In the genomic region with DNA sequence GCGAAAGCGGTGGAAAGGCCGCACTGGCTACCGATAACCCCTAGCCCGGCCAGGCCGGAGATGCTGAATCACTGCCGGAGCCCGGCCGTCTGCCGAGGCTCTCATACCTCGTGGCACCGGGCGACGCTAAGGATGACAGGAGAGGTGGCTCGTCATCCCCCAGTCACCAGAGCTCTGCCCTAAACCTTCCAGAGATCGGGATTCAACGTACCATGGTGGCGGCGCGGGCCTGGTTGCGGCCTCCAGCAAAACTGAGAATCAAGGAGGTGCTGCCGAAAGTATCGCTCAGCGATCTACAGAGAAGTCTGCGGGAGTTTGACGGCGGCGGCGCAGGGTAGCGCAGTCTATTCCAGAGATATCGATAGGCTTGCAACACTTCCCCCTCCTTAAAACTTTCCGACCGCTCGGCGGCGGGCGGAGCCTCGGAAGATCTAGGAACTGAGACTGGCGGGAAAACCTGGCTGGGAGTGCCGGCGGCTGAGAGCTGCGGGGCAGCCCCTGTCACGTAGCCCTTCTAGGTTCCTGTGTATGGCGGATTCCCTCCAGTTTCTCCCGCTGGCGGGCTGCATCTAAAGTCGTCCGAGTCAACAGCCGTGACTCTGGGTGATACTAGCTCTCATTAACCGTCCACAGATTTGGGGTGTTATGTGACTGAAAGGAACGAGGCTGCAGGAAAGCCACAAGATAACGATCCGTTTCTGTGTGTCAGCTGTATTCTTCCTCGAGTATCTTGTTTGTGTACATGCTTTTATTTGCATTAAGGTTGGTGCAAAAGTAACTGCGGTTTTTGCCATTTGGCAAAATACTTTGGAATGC, we compare ENCODE assay signal across 1 cellular context.
TF ChIP-seq lines count a peak whose summit lies in the region.

A gene (minus strand): TSS at position 301 of the 816 bp plus-strand sequence. CDS start 87 bp downstream, at position 214.

TF ChIP-seq in HepG2, 621 proteins besides CTCF, POLR2A, EP300 and RAD21 (continued from another document and continues in another):
- TF ChIP-seq NR2F6 (IDR thresholded peaks at IDR 0.05) (no peak), NR2F6 (CRISPR knock-in tag; IDR thresholded peaks at IDR 0.05) (no peak), SRSF9 (IDR thresholded peaks at IDR 0.05; ENCODE audit: borderline replicate concordance, insufficient read depth, low read depth, low read length, poor library complexity, severe bottlenecking) (no peak), HDAC6 (IDR thresholded peaks at IDR 0.05; ENCODE audit: low read depth, low read length) (no peak), KLF16 (CRISPR knock-in tag; IDR thresholded peaks at IDR 0.05) (peak in 1 of 2 experiments; percentile 72; a peak in 1 of 4 replicates), AGO2 (optimal IDR thresholded peaks at IDR 0.05; ENCODE audit: low read depth, low read length) (peak; percentile 71), ZNF260 (CRISPR knock-in tag; IDR thresholded peaks at IDR 0.05; ENCODE audit: borderline replicate concordance, low read depth) (no peak), POLR2AphosphoS2 (IDR thresholded peaks at IDR 0.05; ENCODE audit: low read depth, low read length) (peak; percentile 96), IKZF4 (CRISPR knock-in tag; IDR thresholded peaks at IDR 0.05; ENCODE audit: borderline replicate concordance, low read depth, not compliant biosample characterization) (no peak), MAFG (CRISPR knock-in tag; IDR thresholded peaks at IDR 0.05) (peak; percentile 50; the same call in 1 of the 2 replicates), ZNF382 (CRISPR knock-in tag; IDR thresholded peaks at IDR 0.05; ENCODE audit: borderline replicate concordance) (no peak), KLF6 (CRISPR knock-in tag; IDR thresholded peaks at IDR 0.05) (peak; percentile 86), SMC3 (IDR thresholded peaks at IDR 0.05; ENCODE audit: low read length) (no peak; the same call in 1 of the 2 replicates), ZFP90 (CRISPR knock-in tag; IDR thresholded peaks at IDR 0.05; ENCODE audit: borderline replicate concordance) (peak; percentile 57; the same call in 1 of the 2 replicates), KLF9 (CRISPR knock-in tag; IDR thresholded peaks at IDR 0.05; ENCODE audit: low read depth) (no peak), PCBP1 (IDR thresholded peaks at IDR 0.05; ENCODE audit: borderline replicate concordance, low read depth, low read length) (no peak), TOPORS (CRISPR knock-in tag; IDR thresholded peaks at IDR 0.05) (peak; percentile 72; the same call in 1 of the 2 replicates), PHF21A (CRISPR knock-in tag; IDR thresholded peaks at IDR 0.05) (peak; percentile 59), ZNF746 (CRISPR knock-in tag; IDR thresholded peaks at IDR 0.05) (peak; percentile 74), ATAD3A (CRISPR knock-in tag; IDR thresholded peaks at IDR 0.05) (no peak), PAWR (CRISPR knock-in tag; IDR thresholded peaks at IDR 0.05; ENCODE audit: borderline replicate concordance) (no peak), NFYC (CRISPR knock-in tag; IDR thresholded peaks at IDR 0.05) (peak; percentile 37; the same call in 1 of the 2 replicates), HCFC1 (IDR thresholded peaks at IDR 0.05; ENCODE audit: low read depth, low read length) (peak; percentile 62), NPAS2 (CRISPR knock-in tag; IDR thresholded peaks at IDR 0.05; ENCODE audit: borderline replicate concordance) (no peak), ZSCAN22 (CRISPR knock-in tag; IDR thresholded peaks at IDR 0.05) (peak; percentile 80), RCOR2 (CRISPR knock-in tag; IDR thresholded peaks at IDR 0.05) (0 out of 2 replicates have a peak, but pooled peaks have one; percentile 20), GATAD2A (CRISPR knock-in tag; IDR thresholded peaks at IDR 0.05) (peak; percentile 31; the same call in 1 of the 2 replicates), ZNF33B (CRISPR knock-in tag; IDR thresholded peaks at IDR 0.05) (peak; percentile 74; the same call in 1 of the 2 replicates), BCL6 (CRISPR knock-in tag; IDR thresholded peaks at IDR 0.05) (peak; percentile 95), MAF1 (CRISPR knock-in tag; IDR thresholded peaks at IDR 0.05; ENCODE audit: borderline replicate concordance) (no peak), NFATC3 (CRISPR knock-in tag; IDR thresholded peaks at IDR 0.05) (0 out of 2 replicates have a peak, but pooled peaks have one; percentile 36), SIN3B (IDR thresholded peaks at IDR 0.05; ENCODE audit: low read length) (no peak), ZNF562 (CRISPR knock-in tag; IDR thresholded peaks at IDR 0.05; ENCODE audit: borderline replicate concordance) (no peak)
- TF ChIP-seq, protein P1, sequence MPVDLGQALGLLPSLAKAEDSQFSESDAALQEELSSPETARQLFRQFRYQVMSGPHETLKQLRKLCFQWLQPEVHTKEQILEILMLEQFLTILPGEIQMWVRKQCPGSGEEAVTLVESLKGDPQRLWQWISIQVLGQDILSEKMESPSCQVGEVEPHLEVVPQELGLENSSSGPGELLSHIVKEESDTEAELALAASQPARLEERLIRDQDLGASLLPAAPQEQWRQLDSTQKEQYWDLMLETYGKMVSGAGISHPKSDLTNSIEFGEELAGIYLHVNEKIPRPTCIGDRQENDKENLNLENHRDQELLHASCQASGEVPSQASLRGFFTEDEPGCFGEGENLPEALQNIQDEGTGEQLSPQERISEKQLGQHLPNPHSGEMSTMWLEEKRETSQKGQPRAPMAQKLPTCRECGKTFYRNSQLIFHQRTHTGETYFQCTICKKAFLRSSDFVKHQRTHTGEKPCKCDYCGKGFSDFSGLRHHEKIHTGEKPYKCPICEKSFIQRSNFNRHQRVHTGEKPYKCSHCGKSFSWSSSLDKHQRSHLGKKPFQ (CRISPR knock-in tag; IDR thresholded peaks at IDR 0.05; ENCODE audit: insufficient replicate concordance), result peak; percentile 25
- TF ChIP-seq, protein P2, sequence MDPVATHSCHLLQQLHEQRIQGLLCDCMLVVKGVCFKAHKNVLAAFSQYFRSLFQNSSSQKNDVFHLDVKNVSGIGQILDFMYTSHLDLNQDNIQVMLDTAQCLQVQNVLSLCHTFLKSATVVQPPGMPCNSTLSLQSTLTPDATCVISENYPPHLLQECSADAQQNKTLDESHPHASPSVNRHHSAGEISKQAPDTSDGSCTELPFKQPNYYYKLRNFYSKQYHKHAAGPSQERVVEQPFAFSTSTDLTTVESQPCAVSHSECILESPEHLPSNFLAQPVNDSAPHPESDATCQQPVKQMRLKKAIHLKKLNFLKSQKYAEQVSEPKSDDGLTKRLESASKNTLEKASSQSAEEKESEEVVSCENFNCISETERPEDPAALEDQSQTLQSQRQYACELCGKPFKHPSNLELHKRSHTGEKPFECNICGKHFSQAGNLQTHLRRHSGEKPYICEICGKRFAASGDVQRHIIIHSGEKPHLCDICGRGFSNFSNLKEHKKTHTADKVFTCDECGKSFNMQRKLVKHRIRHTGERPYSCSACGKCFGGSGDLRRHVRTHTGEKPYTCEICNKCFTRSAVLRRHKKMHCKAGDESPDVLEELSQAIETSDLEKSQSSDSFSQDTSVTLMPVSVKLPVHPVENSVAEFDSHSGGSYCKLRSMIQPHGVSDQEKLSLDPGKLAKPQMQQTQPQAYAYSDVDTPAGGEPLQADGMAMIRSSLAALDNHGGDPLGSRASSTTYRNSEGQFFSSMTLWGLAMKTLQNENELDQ (CRISPR knock-in tag; IDR thresholded peaks at IDR 0.05; ENCODE audit: borderline replicate concordance), result no peak
- TF ChIP-seq, protein P3, sequence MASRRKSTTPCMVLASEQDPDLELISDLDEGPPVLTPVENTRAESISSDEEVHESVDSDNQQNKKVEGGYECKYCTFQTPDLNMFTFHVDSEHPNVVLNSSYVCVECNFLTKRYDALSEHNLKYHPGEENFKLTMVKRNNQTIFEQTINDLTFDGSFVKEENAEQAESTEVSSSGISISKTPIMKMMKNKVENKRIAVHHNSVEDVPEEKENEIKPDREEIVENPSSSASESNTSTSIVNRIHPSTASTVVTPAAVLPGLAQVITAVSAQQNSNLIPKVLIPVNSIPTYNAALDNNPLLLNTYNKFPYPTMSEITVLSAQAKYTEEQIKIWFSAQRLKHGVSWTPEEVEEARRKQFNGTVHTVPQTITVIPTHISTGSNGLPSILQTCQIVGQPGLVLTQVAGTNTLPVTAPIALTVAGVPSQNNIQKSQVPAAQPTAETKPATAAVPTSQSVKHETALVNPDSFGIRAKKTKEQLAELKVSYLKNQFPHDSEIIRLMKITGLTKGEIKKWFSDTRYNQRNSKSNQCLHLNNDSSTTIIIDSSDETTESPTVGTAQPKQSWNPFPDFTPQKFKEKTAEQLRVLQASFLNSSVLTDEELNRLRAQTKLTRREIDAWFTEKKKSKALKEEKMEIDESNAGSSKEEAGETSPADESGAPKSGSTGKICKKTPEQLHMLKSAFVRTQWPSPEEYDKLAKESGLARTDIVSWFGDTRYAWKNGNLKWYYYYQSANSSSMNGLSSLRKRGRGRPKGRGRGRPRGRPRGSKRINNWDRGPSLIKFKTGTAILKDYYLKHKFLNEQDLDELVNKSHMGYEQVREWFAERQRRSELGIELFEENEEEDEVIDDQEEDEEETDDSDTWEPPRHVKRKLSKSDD (CRISPR knock-in tag; IDR thresholded peaks at IDR 0.05; ENCODE audit: low read depth), result no peak
- TF ChIP-seq, protein P4, sequence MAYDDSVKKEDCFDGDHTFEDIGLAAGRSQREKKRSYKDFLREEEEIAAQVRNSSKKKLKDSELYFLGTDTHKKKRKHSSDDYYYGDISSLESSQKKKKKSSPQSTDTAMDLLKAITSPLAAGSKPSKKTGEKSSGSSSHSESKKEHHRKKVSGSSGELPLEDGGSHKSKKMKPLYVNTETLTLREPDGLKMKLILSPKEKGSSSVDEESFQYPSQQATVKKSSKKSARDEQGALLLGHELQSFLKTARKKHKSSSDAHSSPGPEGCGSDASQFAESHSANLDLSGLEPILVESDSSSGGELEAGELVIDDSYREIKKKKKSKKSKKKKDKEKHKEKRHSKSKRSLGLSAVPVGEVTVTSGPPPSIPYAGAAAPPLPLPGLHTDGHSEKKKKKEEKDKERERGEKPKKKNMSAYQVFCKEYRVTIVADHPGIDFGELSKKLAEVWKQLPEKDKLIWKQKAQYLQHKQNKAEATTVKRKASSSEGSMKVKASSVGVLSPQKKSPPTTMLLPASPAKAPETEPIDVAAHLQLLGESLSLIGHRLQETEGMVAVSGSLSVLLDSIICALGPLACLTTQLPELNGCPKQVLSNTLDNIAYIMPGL (CRISPR knock-in tag; IDR thresholded peaks at IDR 0.05; ENCODE audit: borderline replicate concordance in 1 of 2, low read depth in 1 of 2), result peak; percentile 89 to 90; a peak in 3 of 4 replicates
- TF ChIP-seq, protein P5, sequence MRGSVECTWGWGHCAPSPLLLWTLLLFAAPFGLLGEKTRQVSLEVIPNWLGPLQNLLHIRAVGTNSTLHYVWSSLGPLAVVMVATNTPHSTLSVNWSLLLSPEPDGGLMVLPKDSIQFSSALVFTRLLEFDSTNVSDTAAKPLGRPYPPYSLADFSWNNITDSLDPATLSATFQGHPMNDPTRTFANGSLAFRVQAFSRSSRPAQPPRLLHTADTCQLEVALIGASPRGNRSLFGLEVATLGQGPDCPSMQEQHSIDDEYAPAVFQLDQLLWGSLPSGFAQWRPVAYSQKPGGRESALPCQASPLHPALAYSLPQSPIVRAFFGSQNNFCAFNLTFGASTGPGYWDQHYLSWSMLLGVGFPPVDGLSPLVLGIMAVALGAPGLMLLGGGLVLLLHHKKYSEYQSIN (CRISPR knock-in tag; IDR thresholded peaks at IDR 0.05; ENCODE audit: borderline replicate concordance), result no peak
- TF ChIP-seq, protein P6, sequence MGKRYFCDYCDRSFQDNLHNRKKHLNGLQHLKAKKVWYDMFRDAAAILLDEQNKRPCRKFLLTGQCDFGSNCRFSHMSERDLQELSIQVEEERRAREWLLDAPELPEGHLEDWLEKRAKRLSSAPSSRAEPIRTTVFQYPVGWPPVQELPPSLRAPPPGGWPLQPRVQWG (CRISPR knock-in tag; IDR thresholded peaks at IDR 0.05; ENCODE audit: borderline replicate concordance, low read depth), result no peak
- TF ChIP-seq, protein P7, sequence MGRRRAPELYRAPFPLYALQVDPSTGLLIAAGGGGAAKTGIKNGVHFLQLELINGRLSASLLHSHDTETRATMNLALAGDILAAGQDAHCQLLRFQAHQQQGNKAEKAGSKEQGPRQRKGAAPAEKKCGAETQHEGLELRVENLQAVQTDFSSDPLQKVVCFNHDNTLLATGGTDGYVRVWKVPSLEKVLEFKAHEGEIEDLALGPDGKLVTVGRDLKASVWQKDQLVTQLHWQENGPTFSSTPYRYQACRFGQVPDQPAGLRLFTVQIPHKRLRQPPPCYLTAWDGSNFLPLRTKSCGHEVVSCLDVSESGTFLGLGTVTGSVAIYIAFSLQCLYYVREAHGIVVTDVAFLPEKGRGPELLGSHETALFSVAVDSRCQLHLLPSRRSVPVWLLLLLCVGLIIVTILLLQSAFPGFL (CRISPR knock-in tag; IDR thresholded peaks at IDR 0.05), result no peak; the same call in 1 of the 2 replicates
- TF ChIP-seq, protein P8, sequence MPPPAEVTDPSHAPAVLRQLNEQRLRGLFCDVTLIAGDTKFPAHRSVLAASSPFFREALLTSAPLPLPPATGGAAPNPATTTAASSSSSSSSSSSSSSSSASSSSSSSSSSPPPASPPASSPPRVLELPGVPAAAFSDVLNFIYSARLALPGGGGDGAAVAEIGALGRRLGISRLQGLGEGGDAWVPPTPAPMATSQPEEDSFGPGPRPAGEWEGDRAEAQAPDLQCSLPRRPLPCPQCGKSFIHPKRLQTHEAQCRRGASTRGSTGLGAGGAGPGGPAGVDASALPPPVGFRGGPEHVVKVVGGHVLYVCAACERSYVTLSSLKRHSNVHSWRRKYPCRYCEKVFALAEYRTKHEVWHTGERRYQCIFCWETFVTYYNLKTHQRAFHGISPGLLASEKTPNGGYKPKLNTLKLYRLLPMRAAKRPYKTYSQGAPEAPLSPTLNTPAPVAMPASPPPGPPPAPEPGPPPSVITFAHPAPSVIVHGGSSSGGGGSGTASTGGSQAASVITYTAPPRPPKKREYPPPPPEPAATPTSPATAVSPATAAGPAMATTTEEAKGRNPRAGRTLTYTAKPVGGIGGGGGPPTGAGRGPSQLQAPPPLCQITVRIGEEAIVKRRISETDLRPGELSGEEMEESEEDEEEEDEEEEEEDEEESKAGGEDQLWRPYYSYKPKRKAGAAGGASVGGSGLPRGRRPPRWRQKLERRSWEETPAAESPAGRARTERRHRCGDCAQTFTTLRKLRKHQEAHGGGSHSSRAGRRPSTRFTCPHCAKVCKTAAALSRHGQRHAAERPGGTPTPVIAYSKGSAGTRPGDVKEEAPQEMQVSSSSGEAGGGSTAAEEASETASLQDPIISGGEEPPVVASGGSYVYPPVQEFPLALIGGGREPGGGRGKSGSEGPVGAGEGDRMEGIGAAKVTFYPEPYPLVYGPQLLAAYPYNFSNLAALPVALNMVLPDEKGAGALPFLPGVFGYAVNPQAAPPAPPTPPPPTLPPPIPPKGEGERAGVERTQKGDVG (CRISPR knock-in tag; IDR thresholded peaks at IDR 0.05; ENCODE audit: borderline replicate concordance), result peak; percentile 55; the same call in 1 of the 2 replicates
- TF ChIP-seq, protein P9, sequence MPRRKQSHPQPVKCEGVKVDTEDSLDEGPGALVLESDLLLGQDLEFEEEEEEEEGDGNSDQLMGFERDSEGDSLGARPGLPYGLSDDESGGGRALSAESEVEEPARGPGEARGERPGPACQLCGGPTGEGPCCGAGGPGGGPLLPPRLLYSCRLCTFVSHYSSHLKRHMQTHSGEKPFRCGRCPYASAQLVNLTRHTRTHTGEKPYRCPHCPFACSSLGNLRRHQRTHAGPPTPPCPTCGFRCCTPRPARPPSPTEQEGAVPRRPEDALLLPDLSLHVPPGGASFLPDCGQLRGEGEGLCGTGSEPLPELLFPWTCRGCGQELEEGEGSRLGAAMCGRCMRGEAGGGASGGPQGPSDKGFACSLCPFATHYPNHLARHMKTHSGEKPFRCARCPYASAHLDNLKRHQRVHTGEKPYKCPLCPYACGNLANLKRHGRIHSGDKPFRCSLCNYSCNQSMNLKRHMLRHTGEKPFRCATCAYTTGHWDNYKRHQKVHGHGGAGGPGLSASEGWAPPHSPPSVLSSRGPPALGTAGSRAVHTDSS (CRISPR knock-in tag; conservative IDR thresholded peaks at IDR 0.05), result no peak
- TF ChIP-seq, protein P10, sequence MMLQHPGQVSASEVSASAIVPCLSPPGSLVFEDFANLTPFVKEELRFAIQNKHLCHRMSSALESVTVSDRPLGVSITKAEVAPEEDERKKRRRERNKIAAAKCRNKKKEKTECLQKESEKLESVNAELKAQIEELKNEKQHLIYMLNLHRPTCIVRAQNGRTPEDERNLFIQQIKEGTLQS (CRISPR knock-in tag; IDR thresholded peaks at IDR 0.05), result peak; percentile 25
